27 cellular contexts compared by ENCODE assay signal in the genomic region with DNA sequence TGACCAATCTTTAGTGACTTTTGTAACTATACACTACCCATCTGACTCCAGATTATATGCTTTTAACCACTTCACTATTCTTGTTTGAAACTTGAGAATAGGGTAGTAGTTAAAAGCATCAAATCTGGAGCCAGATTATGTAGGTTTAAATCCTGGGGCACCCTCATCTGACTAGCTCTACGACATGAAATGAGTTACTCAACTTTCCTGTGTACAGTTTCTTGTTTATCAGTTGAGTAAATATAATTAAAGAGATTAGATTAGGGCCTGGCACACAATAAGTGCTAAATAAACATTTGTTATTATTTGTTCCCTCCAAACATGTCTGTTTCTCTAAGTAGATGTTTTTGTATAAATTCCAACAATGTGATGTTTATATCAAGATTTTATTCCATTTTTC.
"Had no signal": no experiment of that assay in that cellular context is flagged by ENCODE, and none has a peak within 500 bp of the region (broad histone marks: within the 10 kb centered on the region; RNA-seq: fewer than 3 reads in every experiment).

No MANE protein-coding gene starts in this region.

- DNase-seq: stimulated activated CD4-positive, alpha-beta T cell treated with anti-CD3 and anti-CD28 coated beads, Interleukin-2, amount 100 ng/mL, for 48 hours; stimulated activated CD4-positive, alpha-beta T cell treated with anti-CD3 and anti-CD28 coated beads, Interleukin-4, amount 100 ng/mL, for 1 hour; stimulated activated CD4-positive, alpha-beta T cell treated with anti-CD3 and anti-CD28 coated beads, Interleukin-4, amount 100 ng/mL, for 24 hours; stimulated activated CD4-positive, alpha-beta T cell treated with anti-CD3 and anti-CD28 coated beads, Interleukin-4, amount 100 ng/mL, for 4 hours; stimulated activated CD8-positive, alpha-beta memory T cell treated with anti-CD3 and anti-CD28 coated beads, Interleukin-4, amount 100 ng/mL, for 48 hours; stimulated activated naive B cell treated with anti-CD40 and anti-IgM and Interleukin-4, amounts not matched to agents 10 μg/mL and 1 μg/mL and 100 μg/mL, for 72 hours; stimulated activated naive CD4-positive, alpha-beta T cell; stimulated activated naive CD4-positive, alpha-beta T cell treated with Interleukin-2 at 50 U/mL for 16 hours; stimulated activated naive CD8-positive, alpha-beta T cell treated with anti-CD3 and anti-CD28 coated beads, Interleukin-15, amount 100 ng/mL, for 72 hours; stimulated activated naive CD8-positive, alpha-beta T cell treated with anti-CD3 and anti-CD28 coated beads, Interleukin-15, Interleukin-2, amounts not matched to agents 100 U/mL and 50 U/mL, for 24 hours; stomach; substantia nigra; testis; thyroid gland; tibial artery; transverse colon; trophoblast cell; upper lobe of left lung; upper lobe of right lung; uterus had no signal

- H3K4me1 ChIP-seq: stomach, suprapubic skin, testis, thyroid gland, tibial artery, tibial nerve, transverse colon, upper lobe of left lung, upper lobe of right lung, uterus, vagina had no signal

- H3K4me3 ChIP-seq: stomach, suprapubic skin, testis, thoracic aorta, thyroid gland, tibial artery, tibial nerve, transverse colon, upper lobe of left lung, upper lobe of right lung, uterus, vagina had no signal

- FAIRE-seq: urothelium cell line had no signal

- H3K27ac ChIP-seq: stomach, suprapubic skin, testis, thoracic aorta, thyroid gland, tibial artery, tibial nerve, transverse colon, upper lobe of left lung, upper lobe of right lung, uterus, vagina had no signal

- H3K27me3 ChIP-seq: stomach, suprapubic skin, testis, thyroid gland, tibial artery, tibial nerve, transverse colon, upper lobe of left lung, upper lobe of right lung, uterus, vagina had no signal

- H3K36me3 ChIP-seq: stomach, suprapubic skin, thoracic aorta, thyroid gland, tibial artery, tibial nerve, transverse colon, upper lobe of left lung, upper lobe of right lung, uterus, vagina had no signal

- H3K9me3 ChIP-seq: suprapubic skin, testis, thyroid gland, tibial artery, transverse colon, upper lobe of right lung, uterus, vagina had no signal

- ATAC-seq: stimulated activated effector memory CD8-positive, alpha-beta T cell treated with anti-CD3 and anti-CD28 coated beads, Interleukin-12 subunit alpha, Interleukin-12 subunit beta, amount 100 ng/mL, for 72 hours; stimulated activated memory B cell treated with anti-CD40 and anti-IgM and Interleukin-4, amounts not matched to agents 10 μg/mL and 1 μg/mL and 100 μg/mL, for 72 hours; stimulated activated naive B cell treated with anti-CD40 and anti-IgM and Interleukin-4, amounts not matched to agents 10 μg/mL and 1 μg/mL and 100 μg/mL, for 72 hours; stimulated activated naive CD8-positive, alpha-beta T cell treated with anti-CD3 and anti-CD28 coated beads, Interleukin-15, amount 100 ng/mL, for 72 hours; stimulated activated naive CD8-positive, alpha-beta T cell treated with anti-CD3 and anti-CD28 coated beads, Interleukin-15, Interleukin-2, amounts not matched to agents 100 U/mL and 50 U/mL, for 24 hours; upper lobe of right lung had no signal
